ENCODE assay signal across 38 cellular contexts in the genomic region with DNA sequence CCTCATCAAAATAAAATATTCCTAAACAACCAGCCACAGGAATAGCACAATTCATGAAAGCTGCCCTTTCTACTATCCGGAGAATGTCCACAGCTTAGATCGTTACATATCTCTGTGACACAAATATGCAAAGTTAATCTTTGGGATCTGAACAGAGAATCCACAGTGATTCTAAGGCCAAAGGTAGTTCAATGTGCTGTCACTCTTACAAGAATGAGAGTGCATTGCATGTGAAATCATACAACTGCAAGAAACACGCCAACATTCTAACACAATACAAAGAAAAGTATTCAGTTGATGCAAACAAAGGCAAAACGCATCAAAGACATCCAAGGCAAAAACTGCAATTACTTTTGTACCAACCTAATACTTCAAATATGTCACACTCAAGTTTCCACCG.
"Had no signal": no experiment of that assay in that cellular context is flagged by ENCODE, and none has a peak within 500 bp of the region (broad histone marks: within the 10 kb centered on the region; RNA-seq: fewer than 3 reads in every experiment).

No MANE protein-coding gene starts in this region.

- H3K36me3 ChIP-seq: ascending aorta, cardiac muscle cell had no signal

- H3K36me3 Mint-ChIP-seq: activated CD4-positive, alpha-beta memory T cell treated with anti-CD3 and anti-CD28 coated beads for 36 hours; activated CD8-positive, alpha-beta memory T cell treated with anti-CD3 and anti-CD28 coated beads, Interleukin-2, amount 10 ng/mL, durations not matched to agents 7 days and 5 days; activated naive CD4-positive, alpha-beta T cell treated with anti-CD3 and anti-CD28 coated beads, Interleukin-2, amount 10 ng/mL, durations not matched to agents 7 days and 5 days; activated naive CD4-positive, alpha-beta T cell treated with anti-CD3 and anti-CD28 coated beads, Interleukin-2, amount 50 U/mL, for 24 hours; activated naive CD8-positive, alpha-beta T cell; activated naive CD8-positive, alpha-beta T cell treated with anti-CD3 and anti-CD28 coated beads, Interleukin-2, amount 10 ng/mL, durations not matched to agents 7 days and 5 days; brain had no signal

- H3K4me1 Mint-ChIP-seq: activated B cell treated with CpG ODN at 0.5 μM for 24 hours; activated CD4-positive, alpha-beta T cell treated with anti-CD3 and anti-CD28 coated beads, Interleukin-2, amount 10 ng/mL, durations not matched to agents 24 days and 14 days; activated CD8-positive, alpha-beta memory T cell treated with anti-CD3 and anti-CD28 coated beads, Interleukin-2, amount 10 ng/mL, durations not matched to agents 7 days and 5 days; activated naive CD4-positive, alpha-beta T cell treated with anti-CD3 and anti-CD28 coated beads, Interleukin-2, amount 10 ng/mL, durations not matched to agents 7 days and 5 days; activated naive CD4-positive, alpha-beta T cell treated with anti-CD3 and anti-CD28 coated beads, Interleukin-2, amount 50 U/mL, for 24 hours; activated naive CD8-positive, alpha-beta T cell treated with anti-CD3 and anti-CD28 coated beads, Interleukin-2, amount 10 ng/mL, durations not matched to agents 7 days and 5 days; activated naive CD8-positive, alpha-beta T cell treated with anti-CD3 and anti-CD28 coated beads, Interleukin-2, amount 50 U/mL, for 24 hours; brain; central memory CD8-positive, alpha-beta T cell had no signal

- H3K27ac Mint-ChIP-seq: activated B cell treated with CpG ODN at 0.5 μM for 24 hours; activated CD4-positive, alpha-beta memory T cell treated with anti-CD3 and anti-CD28 coated beads for 36 hours; activated CD4-positive, alpha-beta T cell treated with anti-CD3 and anti-CD28 coated beads, Interleukin-2, amount 10 ng/mL, durations not matched to agents 24 days and 14 days; activated CD8-positive, alpha-beta memory T cell treated with anti-CD3 and anti-CD28 coated beads, Interleukin-2, amount 10 ng/mL, durations not matched to agents 7 days and 5 days; activated CD8-positive, alpha-beta T cell treated with anti-CD3 and anti-CD28 coated beads, Interleukin-2, amount 10 ng/mL, durations not matched to agents 7 days and 5 days; activated naive CD4-positive, alpha-beta T cell treated with anti-CD3 and anti-CD28 coated beads, Interleukin-2, amount 10 ng/mL, durations not matched to agents 7 days and 5 days; activated naive CD4-positive, alpha-beta T cell treated with anti-CD3 and anti-CD28 coated beads, Interleukin-2, amount 50 U/mL, for 24 hours; activated naive CD8-positive, alpha-beta T cell; activated naive CD8-positive, alpha-beta T cell treated with anti-CD3 and anti-CD28 coated beads, Interleukin-2, amount 10 ng/mL, durations not matched to agents 7 days and 5 days; activated naive CD8-positive, alpha-beta T cell treated with anti-CD3 and anti-CD28 coated beads, Interleukin-2, amount 50 U/mL, for 24 hours; activated T-cell treated with anti-CD3 and anti-CD28 coated beads, Interleukin-2, amount 50 U/mL, for 24 hours; activated T-helper 2 cell treated with anti-CD3 and anti-CD28 coated beads, Interferon-gamma antibody, Interleukin-2, Interleukin-4, amounts not matched to agents 10 μg/mL and 5 μg/mL and 100 μg/mL, durations not matched to agents 14 hours and 24 hours and 36 hours; brain; T-helper 1 cell treated with Interleukin-12 subunit alpha and Interleukin-12 subunit beta and Interleukin-4 antibody, amounts not matched to agents 30 μg/mL and 1 μg/mL, for 36 hours; T-helper 2 cell treated with Interferon-gamma antibody and Interleukin-4, amounts not matched to agents 5 μg/mL and 100 μg/mL, for 36 hours had no signal

- H3K27me3 Mint-ChIP-seq: activated B cell treated with CpG ODN at 0.5 μM for 24 hours; activated CD4-positive, alpha-beta memory T cell treated with anti-CD3 and anti-CD28 coated beads for 36 hours; activated CD4-positive, alpha-beta T cell treated with anti-CD3 and anti-CD28 coated beads, Interleukin-2, amount 10 ng/mL, durations not matched to agents 24 days and 14 days; activated naive CD4-positive, alpha-beta T cell treated with anti-CD3 and anti-CD28 coated beads, Interleukin-2, amount 10 ng/mL, durations not matched to agents 7 days and 5 days; activated naive CD4-positive, alpha-beta T cell treated with anti-CD3 and anti-CD28 coated beads, Interleukin-2, amount 50 U/mL, for 24 hours; activated naive CD8-positive, alpha-beta T cell treated with anti-CD3 and anti-CD28 coated beads, Interleukin-2, amount 50 U/mL, for 24 hours; brain had no signal

- ATAC-seq: activated CD8-positive, alpha-beta memory T cell treated with anti-CD3 and anti-CD28 coated beads, Interleukin-2, amount 10 ng/mL, durations not matched to agents 7 days and 5 days; activated CD8-positive, alpha-beta T cell treated with anti-CD3 and anti-CD28 coated beads, Interleukin-2, amount 10 ng/mL, durations not matched to agents 7 days and 5 days; activated naive CD8-positive, alpha-beta T cell treated with anti-CD3 and anti-CD28 coated beads, Interleukin-2, amount 50 U/mL, for 24 hours had no signal

- DNase-seq: activated B cell treated with CpG ODN at 0.5 μM for 24 hours; activated CD4-positive, alpha-beta memory T cell treated with anti-CD3 and anti-CD28 coated beads for 36 hours; activated CD4-positive, alpha-beta T cell treated with anti-CD3 and anti-CD28 coated beads for 4 hours; activated CD4-positive, alpha-beta T cell treated with anti-CD3 and anti-CD28 coated beads, Interleukin-2, amount 10 ng/mL, durations not matched to agents 24 days and 14 days; activated CD4-positive, alpha-beta T cell treated with anti-CD3 and anti-CD28 coated beads, Interleukin-2, amount 50 U/mL, for 1 hour; activated CD4-positive, alpha-beta T cell treated with anti-CD3 and anti-CD28 coated beads, Interleukin-2, amount 50 U/mL, for 4 hours; activated CD4-positive, CD25-positive, alpha-beta regulatory T cell treated with anti-CD3 and anti-CD28 coated beads, Interleukin-2, amount 50 U/mL, for 72 hours; activated CD8-positive, alpha-beta memory T cell treated with anti-CD3 and anti-CD28 coated beads for 24 hours; activated CD8-positive, alpha-beta memory T cell treated with anti-CD3 and anti-CD28 coated beads, Interleukin-2, amount 10 ng/mL, durations not matched to agents 7 days and 5 days; activated CD8-positive, alpha-beta memory T cell treated with anti-CD3 and anti-CD28 coated beads, Interleukin-2, amount 50 U/mL, for 48 hours; activated CD8-positive, alpha-beta T cell treated with anti-CD3 and anti-CD28 coated beads, Interleukin-2, amount 10 ng/mL, durations not matched to agents 7 days and 5 days; activated effector memory CD4-positive, alpha-beta T cell treated with Interleukin-2 at 50 U/mL for 16 hours; activated gamma-delta T cell; activated naive CD4-positive, alpha-beta T cell treated with anti-CD3 and anti-CD28 coated beads, Interleukin-2, amount 10 ng/mL, durations not matched to agents 7 days and 5 days; activated naive CD4-positive, alpha-beta T cell treated with Interleukin-2 at 50 U/mL for 16 hours; activated naive CD8-positive, alpha-beta T cell treated with anti-CD3 and anti-CD28 coated beads, Interleukin-2, amount 10 ng/mL, durations not matched to agents 7 days and 5 days; activated naive CD8-positive, alpha-beta T cell treated with anti-CD3 and anti-CD28 coated beads, Interleukin-2, amount 50 U/mL, for 24 hours; activated T-cell treated with anti-CD3 and anti-CD28 coated beads, Interleukin-2, amount 50 U/mL, for 24 hours; activated T-cell treated with anti-CD3 and anti-CD28 coated beads, Interleukin-2, amount 50 U/mL, for 48 hours; amygdala; anterior cingulate cortex; caudate nucleus; cerebellar nuclear complex; T-helper 1 cell; T-helper 2 cell; T-helper 9 cell had no signal

- H3K4me3 Mint-ChIP-seq: activated B cell treated with CpG ODN at 0.5 μM for 24 hours; activated CD4-positive, alpha-beta memory T cell treated with anti-CD3 and anti-CD28 coated beads for 36 hours; activated CD4-positive, alpha-beta T cell treated with anti-CD3 and anti-CD28 coated beads, Interleukin-2, amount 10 ng/mL, durations not matched to agents 24 days and 14 days; activated CD8-positive, alpha-beta memory T cell treated with anti-CD3 and anti-CD28 coated beads, Interleukin-2, amount 10 ng/mL, durations not matched to agents 7 days and 5 days; activated CD8-positive, alpha-beta T cell treated with anti-CD3 and anti-CD28 coated beads, Interleukin-2, amount 10 ng/mL, durations not matched to agents 7 days and 5 days; activated naive CD4-positive, alpha-beta T cell treated with anti-CD3 and anti-CD28 coated beads, Interleukin-2, amount 10 ng/mL, durations not matched to agents 7 days and 5 days; activated naive CD4-positive, alpha-beta T cell treated with anti-CD3 and anti-CD28 coated beads, Interleukin-2, amount 50 U/mL, for 24 hours; activated naive CD8-positive, alpha-beta T cell; activated naive CD8-positive, alpha-beta T cell treated with anti-CD3 and anti-CD28 coated beads, Interleukin-2, amount 10 ng/mL, durations not matched to agents 7 days and 5 days; activated naive CD8-positive, alpha-beta T cell treated with anti-CD3 and anti-CD28 coated beads, Interleukin-2, amount 50 U/mL, for 24 hours; activated T-cell treated with anti-CD3 and anti-CD28 coated beads, Interleukin-2, amount 50 U/mL, for 24 hours; brain; central memory CD8-positive, alpha-beta T cell; T-helper 1 cell treated with Interleukin-12 subunit alpha and Interleukin-12 subunit beta and Interleukin-4 antibody, amounts not matched to agents 30 μg/mL and 1 μg/mL, for 36 hours; T-helper 2 cell treated with Interferon-gamma antibody and Interleukin-4, amounts not matched to agents 5 μg/mL and 100 μg/mL, for 36 hours had no signal

- FAIRE-seq: bronchial epithelial cell, TTC549 had no signal

- H3K4me1 ChIP-seq: ascending aorta had no signal

- H3K4me3 ChIP-seq: ascending aorta, cardiac muscle cell had no signal

- H3K27ac ChIP-seq: ascending aorta, cardiac muscle cell, VCaP had no signal

- H3K27me3 ChIP-seq: ascending aorta, cardiac muscle cell had no signal
